ENCODE assay signal across 1 cellular context in the genomic region with DNA sequence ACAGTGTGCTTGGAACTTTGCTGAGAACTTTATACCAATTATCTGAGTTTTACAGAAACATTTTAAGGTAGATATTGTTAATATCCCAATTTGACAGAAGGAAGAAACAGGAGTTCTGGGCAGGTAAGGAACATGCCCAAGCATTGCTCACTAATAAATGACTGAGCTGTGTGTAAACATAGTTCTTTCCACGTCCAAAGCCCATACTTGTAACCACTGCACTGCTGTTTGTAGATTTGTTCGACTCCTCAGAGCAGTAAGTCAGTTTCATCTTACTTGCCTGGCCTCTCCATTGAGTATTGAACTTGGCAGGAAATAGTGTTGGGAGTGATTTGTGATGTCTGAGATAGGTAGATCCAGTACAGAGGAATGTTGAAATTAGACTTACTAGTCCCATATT.
TF ChIP-seq lines count a peak whose summit lies in the region.

No MANE protein-coding gene starts in this region.

TF ChIP-seq in IMR-90, 13 proteins besides CTCF, POLR2A, EP300 and RAD21:
- no peak for TF ChIP-seq NFE2L2 (IDR thresholded peaks at IDR 0.05; ENCODE audit: low read depth, low read length)
- no peak for TF ChIP-seq CHD1 (IDR thresholded peaks at IDR 0.05; ENCODE audit: low read depth, low read length)
- no peak for TF ChIP-seq RCOR1 (IDR thresholded peaks at IDR 0.05; ENCODE audit: insufficient replicate concordance, low read length)
- TF ChIP-seq CEBPB (IDR thresholded peaks at IDR 0.05; ENCODE audit: low read depth, low read length), result no peak
